In the genomic region with DNA sequence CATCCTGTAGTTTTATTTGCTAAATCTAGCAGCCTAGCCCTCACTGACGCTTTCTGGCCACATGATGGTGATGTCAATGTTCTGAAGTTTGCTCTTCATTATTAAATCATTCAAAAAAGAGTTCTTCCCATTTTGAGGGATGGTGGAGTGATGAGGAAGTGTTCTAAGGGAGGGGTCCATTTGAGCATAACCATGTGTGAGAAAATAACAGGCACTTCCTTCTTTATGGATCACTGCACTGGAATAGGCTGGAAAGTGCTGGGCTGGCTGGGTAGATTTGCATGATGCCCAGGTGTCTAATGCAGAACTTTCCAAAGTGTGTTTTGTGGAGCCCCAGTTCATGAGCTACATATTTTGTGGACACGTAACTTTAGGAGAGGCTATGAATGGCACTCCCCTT, we compare ENCODE assay signal across 16 cellular contexts.
DNase-seq lines count a peak whose midpoint lies in the region; ATAC-seq, FAIRE-seq and TF ChIP-seq lines count a peak whose summit lies in the region.
"Had no signal": no experiment of that assay in that cellular context is flagged by ENCODE, and none has a peak within 500 bp of the region (broad histone marks: within the 10 kb centered on the region; RNA-seq: fewer than 3 reads in every experiment).

No MANE protein-coding gene starts in this region.

- peaks cover 0 to 3% of the 10 kb centered on the region in 2 donors for H3K36me3 Mint-ChIP-seq in activated T-cell treated with anti-CD3 and anti-CD28 coated beads, Interleukin-2, amount 50 U/mL, for 72 hours (ENCODE audit: insufficient read depth in 2 of 2)
- H3K36me3 Mint-ChIP-seq: memory B cell; natural killer cell treated with Interleukin-12 subunit alpha and Interleukin-12 subunit beta and Interleukin-15 and Interleukin-18, amount 100 ng/mL, for 72 hours had no signal

- WGBS in heart left ventricle, 4 donors, result 50 to 75% (median 67%) methylated on average over 2 of the region's 2 CpGs

- no peak overlapping the region for H3K27ac Mint-ChIP-seq in activated T-cell treated with anti-CD3 and anti-CD28 coated beads, Interleukin-2, amount 50 U/mL, for 72 hours
- H3K27ac Mint-ChIP-seq: memory B cell; natural killer cell treated with Interleukin-12 subunit alpha and Interleukin-12 subunit beta and Interleukin-15 and Interleukin-18, amount 100 ng/mL, for 72 hours had no signal

- H3K4me3 Mint-ChIP-seq in activated T-cell treated with anti-CD3 and anti-CD28 coated beads, Interleukin-2, amount 50 U/mL, for 72 hours, result no peak overlapping the region
- H3K4me3 Mint-ChIP-seq: endodermal cell, memory B cell had no signal

- no peaks in the 10 kb centered on the region for H3K4me1 ChIP-seq in heart left ventricle
- H3K4me1 ChIP-seq in left ventricle myocardium inferior, result no peaks in the 10 kb centered on the region

- peak in 3 of 4 donors; percentile 30 to 49 (median 33) for ATAC-seq in heart left ventricle
- no peak for ATAC-seq in HG02973 (IDR thresholded peaks at IDR 0.05; ENCODE audit: unreplicated experiment)
- ATAC-seq in activated T-cell treated with anti-CD3 and anti-CD28 coated beads, Interleukin-2, amount 50 U/mL, for 72 hours (replicated peaks in 1 of 2), result no peak

- no peak for DNase-seq in heart left ventricle
- no peak for DNase-seq in left ventricle myocardium inferior
- peak; percentile 50 for DNase-seq in NCI-H526 treated with DMSO at 0.1 percent for 48 hours (lab: John Stamatoyannopoulos, UW)
- DNase-seq in kidney tubule cell (ENCODE audit: low spot score), result peak; percentile 62
- no peak for DNase-seq in activated effector memory CD4-positive, alpha-beta T cell treated with Interleukin-2 at 50 U/mL for 16 hours
- no peak for DNase-seq in D721Med (ENCODE audit: insufficient read length, low spot score)
- no peak for DNase-seq in activated T-cell treated with anti-CD3 and anti-CD28 coated beads, Interleukin-2, amount 50 U/mL, for 72 hours
- DNase-seq: activated CD8-positive, alpha-beta memory T cell treated with anti-CD3 and anti-CD28 coated beads, Interleukin-2, amount 50 U/mL, for 4 hours; activated naive CD4-positive, alpha-beta T cell; heart right ventricle; stimulated activated CD4-positive, alpha-beta T cell treated with anti-CD3 and anti-CD28 coated beads, Interleukin-4, amount 100 ng/mL, for 4 hours had no signal

- intact Hi-C loops in heart left ventricle (cut with DNase I), result loop anchor here in 1 of 10 donors (10.0 kb wide), 1 partner anchor 55 kb away; no protein-coding TSS in a partner anchor
- intact Hi-C loops in left ventricle myocardium inferior (cut with micrococcal nuclease), result no loop called here

- no peaks in the 10 kb centered on the region for H3K36me3 ChIP-seq in heart left ventricle
- H3K36me3 ChIP-seq in left ventricle myocardium inferior, result no peaks in the 10 kb centered on the region
- H3K36me3 ChIP-seq: heart right ventricle had no signal

- no peaks in the 10 kb centered on the region for H3K9me3 ChIP-seq in heart left ventricle
- no peaks in the 10 kb centered on the region for H3K9me3 ChIP-seq in left ventricle myocardium inferior (replicated peaks)
- H3K9me3 ChIP-seq: heart right ventricle had no signal

- peaks cover 0 to 3% (median 0%) of the 10 kb centered on the region in 9 donors for H3K27me3 ChIP-seq in heart left ventricle
- no peaks in the 10 kb centered on the region for H3K27me3 ChIP-seq in left ventricle myocardium inferior (ENCODE audit: low read depth)
- H3K27me3 ChIP-seq: heart right ventricle had no signal

- H3K9me3 Mint-ChIP-seq in activated T-cell treated with anti-CD3 and anti-CD28 coated beads, Interleukin-2, amount 50 U/mL, for 72 hours, result peaks cover 0 to 3% of the 10 kb centered on the region in 2 donors
- H3K9me3 Mint-ChIP-seq: memory B cell; natural killer cell treated with Interleukin-12 subunit alpha and Interleukin-12 subunit beta and Interleukin-15 and Interleukin-18, amount 100 ng/mL, for 72 hours had no signal

- peaks cover 39% of the 10 kb centered on the region for H3K4me1 Mint-ChIP-seq in activated T-cell treated with anti-CD3 and anti-CD28 coated beads, Interleukin-2, amount 50 U/mL, for 72 hours (ENCODE audit: low read depth)

- no peak for TF ChIP-seq CTCF in heart left ventricle (IDR thresholded peaks at IDR 0.05)
- no peak for TF ChIP-seq CTCF in left ventricle myocardium inferior (IDR thresholded peaks at IDR 0.05; ENCODE audit: borderline replicate concordance)
- no peak for TF ChIP-seq CTCF in D721Med (IDR thresholded peaks at IDR 0.05; ENCODE audit: insufficient read depth, missing control alignments)

- H3K27me3 Mint-ChIP-seq in activated T-cell treated with anti-CD3 and anti-CD28 coated beads, Interleukin-2, amount 50 U/mL, for 72 hours (ENCODE audit: low read depth), result peaks cover 12% of the 10 kb centered on the region

- no peak for TF ChIP-seq POLR2A in heart left ventricle (IDR thresholded peaks at IDR 0.05)

- H3K27ac ChIP-seq in heart left ventricle, result no peak overlapping the region
- no peak overlapping the region for H3K27ac ChIP-seq in left ventricle myocardium inferior (replicated peaks)
- H3K27ac ChIP-seq: heart right ventricle had no signal

- no peak for FAIRE-seq in D721Med (lab: Jason Lieb, UNC)
- FAIRE-seq: urothelium cell line had no signal

- no peak overlapping the region for H3K4me3 ChIP-seq in heart left ventricle
- H3K4me3 ChIP-seq in left ventricle myocardium inferior, result no peak overlapping the region
- H3K4me3 ChIP-seq: heart right ventricle had no signal

Comparison
In these comparisons a context has a peak if more than half of its experiments do, and no peak if none do; other contexts are left out.
1. ATAC-seq: peak in heart left ventricle (3 of 4); none in HG02973 (single experiment) and activated T-cell treated with anti-CD3 and anti-CD28 coated beads, Interleukin-2, amount 50 U/mL, for 72 hours (0 of 2).
2. DNase-seq: peak in NCI-H526 treated with DMSO at 0.1 percent for 48 hours (single experiment) and kidney tubule cell (single experiment); none in heart left ventricle (0 of 5), left ventricle myocardium inferior (single experiment), activated effector memory CD4-positive, alpha-beta T cell treated with Interleukin-2 at 50 U/mL for 16 hours (single experiment), D721Med (single experiment) and activated T-cell treated with anti-CD3 and anti-CD28 coated beads, Interleukin-2, amount 50 U/mL, for 72 hours (0 of 2).